Comparison of ENCODE assay signal across 16 cellular contexts in genomic region chr14:23127861-23128260, GRCh38. TPM values are rescaled to one million over a fixed set of nuclear protein-coding genes. Genes with fewer than 3 reads are reported as not detected.
DNase-seq lines count a peak whose midpoint lies in the region; ATAC-seq, FAIRE-seq and TF ChIP-seq lines count a peak whose summit lies in the region.
"Had no signal": no experiment of that assay in that cellular context is flagged by ENCODE, and none has a peak within 500 bp of the region (broad histone marks: within the 10 kb centered on the region; RNA-seq: fewer than 3 reads in every experiment).

No MANE protein-coding gene starts in this region.

- TF ChIP-seq EP300 in HepG2 (IDR thresholded peaks at IDR 0.05; ENCODE audit: low read depth in 2 of 2, low read length in 2 of 2) (no peak), HepG2 (CRISPR knock-in tag; IDR thresholded peaks at IDR 0.05; ENCODE audit: borderline replicate concordance) (no peak)

- H3K4me1 ChIP-seq in HepG2 (ENCODE audit: insufficient read depth, low read length): no peaks in the 10 kb centered on the region
- H3K4me1 ChIP-seq in right lobe of liver: no peaks in the 10 kb centered on the region
- peaks cover 71% of the 10 kb centered on the region for H3K4me1 ChIP-seq in parathyroid adenoma
- peaks cover 6% of the 10 kb centered on the region for H3K4me1 ChIP-seq in neural progenitor cell
- H3K4me1 ChIP-seq: Peyer's patch had no signal

- no peaks in the 10 kb centered on the region for H3K27me3 Mint-ChIP-seq in neural progenitor cell (ENCODE audit: insufficient read depth, low read depth)

- no peak for TF ChIP-seq CTCF in HepG2 (CRISPR knock-in tag; IDR thresholded peaks at IDR 0.05)
- TF ChIP-seq CTCF in right lobe of liver (IDR thresholded peaks at IDR 0.05): no peak
- TF ChIP-seq CTCF in RWPE1 (conservative IDR thresholded peaks at IDR 0.05; ENCODE audit: low read depth): no peak
- no peak for TF ChIP-seq CTCF in parathyroid adenoma (IDR thresholded peaks at IDR 0.05)
- no peak for TF ChIP-seq CTCF in neural progenitor cell (IDR thresholded peaks at IDR 0.05)

- in situ Hi-C loops in HepG2 (cut with HindIII; ENCODE audit: extremely low pct_ligation_motif_present, low pct_unique_long_range_greater_than_20kb): no loop called here

- no peak overlapping the region for H3K27ac ChIP-seq in HepG2 (ENCODE audit: extremely low read length, insufficient read depth, low read length)
- H3K27ac ChIP-seq in right lobe of liver: no peak overlapping the region
- peak overlapping the region; percentile 43 for H3K27ac ChIP-seq in RWPE1
- H3K27ac ChIP-seq in parathyroid adenoma: peak overlapping the region; percentile 100
- no peak overlapping the region for H3K27ac ChIP-seq in neural progenitor cell
- H3K27ac ChIP-seq: Peyer's patch had no signal

- no peak overlapping the region for H2AFZ ChIP-seq in HepG2 (ENCODE audit: low read length)
- no peak overlapping the region for H2AFZ ChIP-seq in parathyroid adenoma
- H2AFZ ChIP-seq in neural progenitor cell (replicated peaks): no peak overlapping the region

- peaks cover 26% of the 10 kb centered on the region for H3K36me3 Mint-ChIP-seq in neural progenitor cell
- H3K36me3 Mint-ChIP-seq: CD14-positive monocyte had no signal

- BruUV-seq in HepG2 (replicated peaks; lab: Mats Ljungman, UMichigan): no TSS peak

- H4K20me1 ChIP-seq in HepG2 (ENCODE audit: insufficient read depth, low read length): no peaks in the 10 kb centered on the region
- H4K20me1 ChIP-seq in neural progenitor cell (ENCODE audit: low read depth): no peaks in the 10 kb centered on the region

- POLR2A ChIA-PET in HepG2 (lab: Yijun Ruan, JAX) (no interaction called here), RWPE1 (lab: Yijun Ruan, JAX; ENCODE audit: low non-redundant PET) (no interaction called here)

- H3K36me3 ChIP-seq in HepG2 (replicated peaks in 1 of 2; ENCODE audit: control insufficient read depth in 1 of 2, insufficient read depth in 2 of 2, low read length in 2 of 2) (no peaks in the 10 kb centered on the region), right lobe of liver (no peaks in the 10 kb centered on the region), parathyroid adenoma (ENCODE audit: control insufficient read depth, insufficient read depth, low read length) (no peaks in the 10 kb centered on the region), neural progenitor cell (no peaks in the 10 kb centered on the region)

- H3K4me1 Mint-ChIP-seq in neural progenitor cell: peaks cover 18% of the 10 kb centered on the region

- no peak for DNase-seq in HepG2 (ENCODE audit: low spot score)
- no peak for DNase-seq in right lobe of liver
- DNase-seq in RWPE1 (ENCODE audit: low spot score): no peak
- no peak for DNase-seq in T-helper 9 cell
- DNase-seq in neural progenitor cell (ENCODE audit: low spot score): no peak
- DNase-seq: DMS79, KBM-7, NCI-H1105, NCI-H2081, NCI-H446 treated with DMSO at 0.1 percent for 48 hours, Peyer's patch had no signal

- CTCF ChIA-PET in HepG2 (lab: Yijun Ruan, JAX; ENCODE audit: low intra/inter-chr PET ratio, low total read pairs) (no interaction called here), RWPE1 (lab: Yijun Ruan, JAX) (no interaction called here)

- no peak for FAIRE-seq in HepG2 (lab: Jason Lieb, UNC)
- FAIRE-seq: H1 had no signal

- 12% methylated on average over 3 of the region's 3 CpGs for WGBS in HepG2 (ENCODE audit: low lambda C conversion rate)
- WGBS in right lobe of liver (ENCODE audit: insufficient coverage, low coverage, low lambda C conversion rate, missing lambda C conversion rate): no CpG with 5 or more reads among the region's 3 CpGs

- H3F3A ChIP-seq in neural progenitor cell (ENCODE audit: low read depth): peaks cover 11% of the 10 kb centered on the region

- H3K4me2 ChIP-seq in HepG2 (ENCODE audit: low read depth, low read length): no peak overlapping the region
- no peak overlapping the region for H3K4me2 ChIP-seq in parathyroid adenoma (ENCODE audit: low read length)
- no peak overlapping the region for H3K4me2 ChIP-seq in neural progenitor cell

- no peak for TF ChIP-seq RAD21 in HepG2 (CRISPR knock-in tag; IDR thresholded peaks at IDR 0.05)

- peaks cover 2% of the 10 kb centered on the region for H3K9me3 Mint-ChIP-seq in neural progenitor cell

- H3K27ac Mint-ChIP-seq in neural progenitor cell: no peak overlapping the region

- ATAC-seq in HepG2 (no peak; the same call in 2 of the 3 replicates), right lobe of liver (no peak), HG02981 (IDR thresholded peaks at IDR 0.05; ENCODE audit: unreplicated experiment) (no peak)
- ATAC-seq: Right ventricle myocardium inferior had no signal

- no peak overlapping the region for H3K4me3 ChIP-seq in HepG2 (replicated peaks in 1 of 3; ENCODE audit: insufficient read depth in 1 of 3, low read depth in 2 of 3, low read length in 3 of 3)
- no peak overlapping the region for H3K4me3 ChIP-seq in right lobe of liver
- no peak overlapping the region for H3K4me3 ChIP-seq in parathyroid adenoma (ENCODE audit: low read depth, low read length)
- H3K4me3 ChIP-seq in neural progenitor cell: no peak overlapping the region
- H3K4me3 ChIP-seq: Peyer's patch had no signal

- no peaks in the 10 kb centered on the region for H3K79me2 ChIP-seq in HepG2 (ENCODE audit: insufficient read depth, low read length)
- H3K79me2 ChIP-seq in parathyroid adenoma: peaks cover 4% of the 10 kb centered on the region
- H3K79me2 ChIP-seq in neural progenitor cell (ENCODE audit: low read depth): no peaks in the 10 kb centered on the region

- no peak overlapping the region for H3K4me3 Mint-ChIP-seq in neural progenitor cell
- H3K4me3 Mint-ChIP-seq: CD14-positive monocyte had no signal

- H3K9me3 ChIP-seq in HepG2 (ENCODE audit: low read length): no peaks in the 10 kb centered on the region
- no peaks in the 10 kb centered on the region for H3K9me3 ChIP-seq in right lobe of liver
- H3K9me3 ChIP-seq in parathyroid adenoma (ENCODE audit: control insufficient read depth, low read length): no peaks in the 10 kb centered on the region
- no peaks in the 10 kb centered on the region for H3K9me3 ChIP-seq in neural progenitor cell (ENCODE audit: low read depth)
- H3K9me3 ChIP-seq: Peyer's patch had no signal

- intact Hi-C loops in HepG2 (cut with micrococcal nuclease; ENCODE audit: unreplicated experiment): no loop called here
- intact Hi-C loops in right lobe of liver (cut with DNase I): loop anchor here (5.0 to 10.0 kb wide), 2 partner anchors 59 to 257 kb away; no protein-coding TSS in a partner anchor

- H3K9ac ChIP-seq in HepG2 (ENCODE audit: insufficient read depth, low read depth, low read length) (no peak overlapping the region), parathyroid adenoma (no peak overlapping the region), neural progenitor cell (no peak overlapping the region)

- H3K27me3 ChIP-seq in HepG2 (ENCODE audit: control insufficient read depth in 1 of 2, insufficient read depth in 2 of 2, low read length in 2 of 2) (peaks cover 41 to 87% of the 10 kb centered on the region in 2 experiments), right lobe of liver (no peaks in the 10 kb centered on the region), parathyroid adenoma (ENCODE audit: control insufficient read depth, insufficient read depth, low read length) (no peaks in the 10 kb centered on the region), neural progenitor cell (no peaks in the 10 kb centered on the region)
- H3K27me3 ChIP-seq: Peyer's patch had no signal

- TF ChIP-seq POLR2A in HepG2 (IDR thresholded peaks at IDR 0.05; ENCODE audit: insufficient read depth in 1 of 2, low read depth in 2 of 2, low read length in 2 of 2) (no peak), right lobe of liver (IDR thresholded peaks at IDR 0.05) (no peak)

RNA-seq across cellular contexts. Expression of gene CEBPE, which starts 8.8 kb away (rescaled TPM):
- total RNA-seq in HepG2 (2016; rRNA removed; fragmentation: Illumina TruSeq; extraction: Trizol) (0.11 TPM in 1 of 2 replicates, not detected in the other), right lobe of liver (under 1 TPM in 2 of 6 experiments, not detected in 4; 0.13 to 0.18 TPM), neural progenitor cell (ENCODE audit: low replicate concordance) (not detected in 2 replicates)
- not detected in 2 replicates for total RNA-seq in HepG2 (2016; cell fraction: cytosol; rRNA removed; fragmentation: Illumina TruSeq; extraction: Trizol; ENCODE audit: low read depth)
- 0.12 TPM in 1 of 2 replicates, not detected in the other for total RNA-seq in HepG2 (2016; cell fraction: insoluble cytoplasmic fraction; rRNA removed; fragmentation: Illumina TruSeq; extraction: Trizol)
- 0.17 TPM in 1 of 2 replicates, not detected in the other for total RNA-seq in HepG2 (2016; cell fraction: membrane; rRNA removed; fragmentation: Illumina TruSeq; extraction: Trizol)
- total RNA-seq in HepG2 (2016; cell fraction: nucleus; rRNA removed; fragmentation: Illumina TruSeq; extraction: Trizol): not detected in 2 replicates
- 0.09 and 0.10 TPM in 2 replicates for polyA plus RNA-seq in HepG2 (2011; rRNA removed)
- polyA plus RNA-seq in HepG2 (2011; cell fraction: cytosol; rRNA removed): 0.10 and 0.13 TPM in 2 replicates
- polyA plus RNA-seq in HepG2 (2011; cell fraction: nucleus; rRNA removed): 0.10 TPM in 1 of 2 replicates, not detected in the other
- 0.09 TPM in 1 of 2 replicates, not detected in the other for polyA plus RNA-seq in HepG2 (2012)
- polyA plus RNA-seq in HepG2 (2016; cell fraction: cytosol; fragmentation: Illumina TruSeq; extraction: Trizol; ENCODE audit: low read depth): not detected in 2 replicates
- not detected in 2 replicates for polyA plus RNA-seq in HepG2 (2016; cell fraction: insoluble cytoplasmic fraction; fragmentation: Illumina TruSeq; extraction: Trizol; ENCODE audit: low read depth)
- polyA plus RNA-seq in HepG2 (2016; cell fraction: membrane; fragmentation: Illumina TruSeq; extraction: Trizol; ENCODE audit: low read depth): not detected in 2 replicates
- not detected in 2 replicates for polyA plus RNA-seq in HepG2 (2016; cell fraction: nucleus; fragmentation: Illumina TruSeq; extraction: Trizol; ENCODE audit: insufficient read depth, low read depth)
- polyA minus RNA-seq in HepG2 (2011; rRNA and poly(A)+ RNA removed; ENCODE audit: low replicate concordance): 0.08 and 0.14 TPM in 2 replicates
- polyA minus RNA-seq in HepG2 (2011; cell fraction: cytosol; rRNA and poly(A)+ RNA removed): not detected in 2 replicates
- not detected in 2 replicates for polyA minus RNA-seq in HepG2 (2011; cell fraction: nucleus; rRNA and poly(A)+ RNA removed)
- total RNA-seq: H1, Peyer's patch, Right ventricle myocardium inferior had no signal

RNA-seq across cellular contexts. Expression of gene CIROP, which starts 23.1 kb away (rescaled TPM):
- not detected in 2 replicates for total RNA-seq in HepG2 (2016; rRNA removed; fragmentation: Illumina TruSeq; extraction: Trizol)
- total RNA-seq in HepG2 (2016; cell fraction: cytosol; rRNA removed; fragmentation: Illumina TruSeq; extraction: Trizol; ENCODE audit: low read depth): not detected in 2 replicates
- not detected in 2 replicates for total RNA-seq in HepG2 (2016; cell fraction: insoluble cytoplasmic fraction; rRNA removed; fragmentation: Illumina TruSeq; extraction: Trizol)
- not detected in 2 replicates for total RNA-seq in HepG2 (2016; cell fraction: membrane; rRNA removed; fragmentation: Illumina TruSeq; extraction: Trizol)
- not detected in 2 replicates for total RNA-seq in HepG2 (2016; cell fraction: nucleus; rRNA removed; fragmentation: Illumina TruSeq; extraction: Trizol)
- 0.07 and 0.14 TPM in 2 replicates for polyA plus RNA-seq in HepG2 (2011; rRNA removed)
- 0.05 and 0.14 TPM in 2 replicates for polyA plus RNA-seq in HepG2 (2011; cell fraction: cytosol; rRNA removed)
- polyA plus RNA-seq in HepG2 (2011; cell fraction: nucleus; rRNA removed): 0.18 and 0.59 TPM in 2 replicates
- polyA plus RNA-seq in HepG2 (2012): 0.05 and 0.12 TPM in 2 replicates
- not detected in 2 replicates for polyA plus RNA-seq in HepG2 (2016; cell fraction: cytosol; fragmentation: Illumina TruSeq; extraction: Trizol; ENCODE audit: low read depth)
- not detected in 2 replicates for polyA plus RNA-seq in HepG2 (2016; cell fraction: insoluble cytoplasmic fraction; fragmentation: Illumina TruSeq; extraction: Trizol; ENCODE audit: low read depth)
- polyA plus RNA-seq in HepG2 (2016; cell fraction: membrane; fragmentation: Illumina TruSeq; extraction: Trizol; ENCODE audit: low read depth): not detected in 2 replicates
- not detected in 2 replicates for polyA plus RNA-seq in HepG2 (2016; cell fraction: nucleus; fragmentation: Illumina TruSeq; extraction: Trizol; ENCODE audit: insufficient read depth, low read depth)
- polyA minus RNA-seq in HepG2 (2011; rRNA and poly(A)+ RNA removed; ENCODE audit: low replicate concordance): 0.12 TPM in 1 of 2 replicates, not detected in the other
- polyA minus RNA-seq in HepG2 (2011; cell fraction: cytosol; rRNA and poly(A)+ RNA removed): not detected in 2 replicates
- polyA minus RNA-seq in HepG2 (2011; cell fraction: nucleus; rRNA and poly(A)+ RNA removed): not detected in 2 replicates
- not detected for total RNA-seq in right lobe of liver
- total RNA-seq in neural progenitor cell (ENCODE audit: low replicate concordance): 0.06 TPM in 1 of 2 replicates, not detected in the other
- total RNA-seq: H1, Peyer's patch, Right ventricle myocardium inferior had no signal
- polyA plus RNA-seq: CD14-positive monocyte had no signal

RNA-seq across cellular contexts. Expression of gene C14orf119, which starts 32.6 kb away (rescaled TPM):
- 206 and 299 TPM in 2 replicates for total RNA-seq in HepG2 (2016; rRNA removed; fragmentation: Illumina TruSeq; extraction: Trizol)
- total RNA-seq in HepG2 (2016; cell fraction: cytosol; rRNA removed; fragmentation: Illumina TruSeq; extraction: Trizol; ENCODE audit: low read depth): 51.0 and 54.6 TPM in 2 replicates
- total RNA-seq in HepG2 (2016; cell fraction: insoluble cytoplasmic fraction; rRNA removed; fragmentation: Illumina TruSeq; extraction: Trizol): 204 and 326 TPM in 2 replicates
- total RNA-seq in HepG2 (2016; cell fraction: membrane; rRNA removed; fragmentation: Illumina TruSeq; extraction: Trizol): 66.2 and 72.9 TPM in 2 replicates
- total RNA-seq in HepG2 (2016; cell fraction: nucleus; rRNA removed; fragmentation: Illumina TruSeq; extraction: Trizol): 67.0 and 72.0 TPM in 2 replicates
- 104 and 117 TPM in 2 replicates for polyA plus RNA-seq in HepG2 (2011; rRNA removed)
- 125 and 157 TPM in 2 replicates for polyA plus RNA-seq in HepG2 (2011; cell fraction: cytosol; rRNA removed)
- polyA plus RNA-seq in HepG2 (2011; cell fraction: nucleus; rRNA removed): 52.9 and 72.4 TPM in 2 replicates
- 79.1 and 104 TPM in 2 replicates for polyA plus RNA-seq in HepG2 (2012)
- 39.1 and 40.5 TPM in 2 replicates for polyA plus RNA-seq in HepG2 (2016; cell fraction: cytosol; fragmentation: Illumina TruSeq; extraction: Trizol; ENCODE audit: low read depth)
- 290 and 316 TPM in 2 replicates for polyA plus RNA-seq in HepG2 (2016; cell fraction: insoluble cytoplasmic fraction; fragmentation: Illumina TruSeq; extraction: Trizol; ENCODE audit: low read depth)
- polyA plus RNA-seq in HepG2 (2016; cell fraction: membrane; fragmentation: Illumina TruSeq; extraction: Trizol; ENCODE audit: low read depth): 46.1 and 51.5 TPM in 2 replicates
- polyA plus RNA-seq in HepG2 (2016; cell fraction: nucleus; fragmentation: Illumina TruSeq; extraction: Trizol; ENCODE audit: insufficient read depth, low read depth): 112 and 120 TPM in 2 replicates
- 101 and 161 TPM in 2 replicates for polyA minus RNA-seq in HepG2 (2011; rRNA and poly(A)+ RNA removed; ENCODE audit: low replicate concordance)
- 54.7 and 61.1 TPM in 2 replicates for polyA minus RNA-seq in HepG2 (2011; cell fraction: cytosol; rRNA and poly(A)+ RNA removed)
- 24.1 and 38.5 TPM in 2 replicates for polyA minus RNA-seq in HepG2 (2011; cell fraction: nucleus; rRNA and poly(A)+ RNA removed)
- 10 to 100 TPM; 10.7 to 22.6 (median 14.1) TPM for total RNA-seq in right lobe of liver
- total RNA-seq in neural progenitor cell (ENCODE audit: low replicate concordance): 32.0 and 37.5 TPM in 2 replicates

RNA-seq across cellular contexts. Expression of gene ACIN1, which starts 32.9 kb away (rescaled TPM):
- total RNA-seq in HepG2 (2016; rRNA removed; fragmentation: Illumina TruSeq; extraction: Trizol) (102 and 165 TPM in 2 replicates), right lobe of liver (10 to 100 TPM; 40.5 to 66.1 (median 52.9) TPM), neural progenitor cell (ENCODE audit: low replicate concordance) (184 and 215 TPM in 2 replicates)
- 71.3 and 71.5 TPM in 2 replicates for total RNA-seq in HepG2 (2016; cell fraction: cytosol; rRNA removed; fragmentation: Illumina TruSeq; extraction: Trizol; ENCODE audit: low read depth)
- 79.7 and 163 TPM in 2 replicates for total RNA-seq in HepG2 (2016; cell fraction: insoluble cytoplasmic fraction; rRNA removed; fragmentation: Illumina TruSeq; extraction: Trizol)
- total RNA-seq in HepG2 (2016; cell fraction: membrane; rRNA removed; fragmentation: Illumina TruSeq; extraction: Trizol): 59.8 and 62.7 TPM in 2 replicates
- total RNA-seq in HepG2 (2016; cell fraction: nucleus; rRNA removed; fragmentation: Illumina TruSeq; extraction: Trizol): 344 and 371 TPM in 2 replicates
- 183 and 222 TPM in 2 replicates for polyA plus RNA-seq in HepG2 (2011; rRNA removed)
- 64.2 and 64.8 TPM in 2 replicates for polyA plus RNA-seq in HepG2 (2011; cell fraction: cytosol; rRNA removed)
- 997 and 1,030 TPM in 2 replicates for polyA plus RNA-seq in HepG2 (2011; cell fraction: nucleus; rRNA removed)
- 155 and 156 TPM in 2 replicates for polyA plus RNA-seq in HepG2 (2012)
- 17.6 and 21.0 TPM in 2 replicates for polyA plus RNA-seq in HepG2 (2016; cell fraction: cytosol; fragmentation: Illumina TruSeq; extraction: Trizol; ENCODE audit: low read depth)
- 105 and 132 TPM in 2 replicates for polyA plus RNA-seq in HepG2 (2016; cell fraction: insoluble cytoplasmic fraction; fragmentation: Illumina TruSeq; extraction: Trizol; ENCODE audit: low read depth)
- 29.3 and 37.8 TPM in 2 replicates for polyA plus RNA-seq in HepG2 (2016; cell fraction: membrane; fragmentation: Illumina TruSeq; extraction: Trizol; ENCODE audit: low read depth)
- polyA plus RNA-seq in HepG2 (2016; cell fraction: nucleus; fragmentation: Illumina TruSeq; extraction: Trizol; ENCODE audit: insufficient read depth, low read depth): 1,263 and 1,283 TPM in 2 replicates
- polyA minus RNA-seq in HepG2 (2011; rRNA and poly(A)+ RNA removed; ENCODE audit: low replicate concordance): 122 and 152 TPM in 2 replicates
- polyA minus RNA-seq in HepG2 (2011; cell fraction: cytosol; rRNA and poly(A)+ RNA removed): 39.4 and 46.3 TPM in 2 replicates
- polyA minus RNA-seq in HepG2 (2011; cell fraction: nucleus; rRNA and poly(A)+ RNA removed): 630 and 693 TPM in 2 replicates

RNA-seq across cellular contexts. Expression of gene SLC7A8, which starts 55.6 kb away (rescaled TPM):
- total RNA-seq in HepG2 (2016; rRNA removed; fragmentation: Illumina TruSeq; extraction: Trizol) (not detected in 2 replicates), right lobe of liver (10 to 100 TPM in 1 of 6 experiments, 1 to 10 TPM in 5; 3.2 to 10.1 (median 4.4) TPM), neural progenitor cell (ENCODE audit: low replicate concordance) (56.5 and 83.7 TPM in 2 replicates)
- total RNA-seq in HepG2 (2016; cell fraction: cytosol; rRNA removed; fragmentation: Illumina TruSeq; extraction: Trizol; ENCODE audit: low read depth): not detected in 2 replicates
- not detected in 2 replicates for total RNA-seq in HepG2 (2016; cell fraction: insoluble cytoplasmic fraction; rRNA removed; fragmentation: Illumina TruSeq; extraction: Trizol)
- total RNA-seq in HepG2 (2016; cell fraction: membrane; rRNA removed; fragmentation: Illumina TruSeq; extraction: Trizol): not detected in 2 replicates
- not detected in 2 replicates for total RNA-seq in HepG2 (2016; cell fraction: nucleus; rRNA removed; fragmentation: Illumina TruSeq; extraction: Trizol)
- 0.03 and 0.25 TPM in 2 replicates for polyA plus RNA-seq in HepG2 (2011; rRNA removed)
- polyA plus RNA-seq in HepG2 (2011; cell fraction: cytosol; rRNA removed): not detected in 2 replicates
- polyA plus RNA-seq in HepG2 (2011; cell fraction: nucleus; rRNA removed): 0.03 and 0.11 TPM in 2 replicates
- not detected in 2 replicates for polyA plus RNA-seq in HepG2 (2012)
- polyA plus RNA-seq in HepG2 (2016; cell fraction: cytosol; fragmentation: Illumina TruSeq; extraction: Trizol; ENCODE audit: low read depth): not detected in 2 replicates
- polyA plus RNA-seq in HepG2 (2016; cell fraction: insoluble cytoplasmic fraction; fragmentation: Illumina TruSeq; extraction: Trizol; ENCODE audit: low read depth): not detected in 2 replicates
- not detected in 2 replicates for polyA plus RNA-seq in HepG2 (2016; cell fraction: membrane; fragmentation: Illumina TruSeq; extraction: Trizol; ENCODE audit: low read depth)
- not detected in 2 replicates for polyA plus RNA-seq in HepG2 (2016; cell fraction: nucleus; fragmentation: Illumina TruSeq; extraction: Trizol; ENCODE audit: insufficient read depth, low read depth)
- polyA minus RNA-seq in HepG2 (2011; rRNA and poly(A)+ RNA removed; ENCODE audit: low replicate concordance): 1.4 TPM in 1 of 2 replicates, not detected in the other
- not detected in 2 replicates for polyA minus RNA-seq in HepG2 (2011; cell fraction: cytosol; rRNA and poly(A)+ RNA removed)
- polyA minus RNA-seq in HepG2 (2011; cell fraction: nucleus; rRNA and poly(A)+ RNA removed): not detected in 2 replicates

Comparison
In these comparisons a context has a peak if more than half of its experiments do, and no peak if none do; other contexts are left out.
1. H3K27ac ChIP-seq: peak in RWPE1 (single experiment) and parathyroid adenoma (single experiment); none in HepG2 (single experiment), right lobe of liver (0 of 3) and neural progenitor cell (single experiment).